Comparison of ENCODE assay signal across 15 cellular contexts in the genomic region with DNA sequence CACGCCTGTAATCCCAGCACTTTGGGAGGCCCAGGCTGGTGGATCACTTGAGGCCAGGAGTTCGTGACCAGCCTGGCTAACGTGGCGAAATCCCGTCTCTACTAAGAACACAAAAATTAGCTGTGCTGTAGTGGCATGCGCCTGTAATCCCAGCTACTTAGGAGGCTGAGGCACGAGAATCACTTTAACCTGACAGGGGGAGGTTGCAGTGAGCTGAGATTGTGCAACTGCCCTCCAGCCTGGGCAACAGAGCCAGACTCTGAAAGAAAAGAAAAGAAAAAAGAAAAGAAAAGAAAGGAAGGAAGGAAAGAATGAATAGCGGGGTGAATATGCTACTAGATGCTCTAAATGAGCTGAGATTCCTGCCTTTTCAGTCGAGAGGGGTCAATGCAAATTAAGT. TPM values are rescaled to one million over a fixed set of nuclear protein-coding genes. Genes with fewer than 3 reads are reported as not detected.
DNase-seq lines count a peak whose midpoint lies in the region; ATAC-seq, FAIRE-seq and TF ChIP-seq lines count a peak whose summit lies in the region.
"Had no signal": no experiment of that assay in that cellular context is flagged by ENCODE, and none has a peak within 500 bp of the region (broad histone marks: within the 10 kb centered on the region; RNA-seq: fewer than 3 reads in every experiment).

No MANE protein-coding gene starts in this region.

- H3K27ac Mint-ChIP-seq in activated naive CD4-positive, alpha-beta T cell treated with anti-CD3 and anti-CD28 coated beads, Interleukin-2, amount 50 U/mL, for 24 hours: peak overlapping the region; percentile 89
- H3K27ac Mint-ChIP-seq in activated CD8-positive, alpha-beta T cell treated with anti-CD3 and anti-CD28 coated beads for 36 hours: peak overlapping the region; percentile 97

- H3K4me1 Mint-ChIP-seq in activated naive CD4-positive, alpha-beta T cell treated with anti-CD3 and anti-CD28 coated beads, Interleukin-2, amount 50 U/mL, for 24 hours: peaks cover 65% of the 10 kb centered on the region
- peaks cover 75% of the 10 kb centered on the region for H3K4me1 Mint-ChIP-seq in activated CD8-positive, alpha-beta T cell treated with anti-CD3 and anti-CD28 coated beads for 36 hours (ENCODE audit: low read depth)

- no peak overlapping the region for H3K9ac ChIP-seq in iPS-20b (ENCODE audit: low read depth, low read length)

- H3K4me1 ChIP-seq in iPS-20b (ENCODE audit: insufficient read depth, low read length): peaks cover 11% of the 10 kb centered on the region; the same call in 1 of the 2 replicates
- H3K4me1 ChIP-seq: Caco-2 had no signal

- H3K27me3 Mint-ChIP-seq in activated naive CD4-positive, alpha-beta T cell treated with anti-CD3 and anti-CD28 coated beads, Interleukin-2, amount 50 U/mL, for 24 hours: no peaks in the 10 kb centered on the region
- no peaks in the 10 kb centered on the region for H3K27me3 Mint-ChIP-seq in activated CD8-positive, alpha-beta T cell treated with anti-CD3 and anti-CD28 coated beads for 36 hours

- TF ChIP-seq CTCF in activated CD8-positive, alpha-beta T cell treated with anti-CD3 and anti-CD28 coated beads for 36 hours (IDR thresholded peaks at IDR 0.05): no peak

- no peak for ATAC-seq in activated CD8-positive, alpha-beta T cell treated with anti-CD3 and anti-CD28 coated beads for 36 hours
- no peak for ATAC-seq in left ventricle myocardium superior
- ATAC-seq: left lung had no signal

- H3K9me3 ChIP-seq in iPS-20b (ENCODE audit: insufficient read depth, low read depth, low read length): peaks cover 7% of the 10 kb centered on the region; the same call in 1 of the 2 replicates
- H3K9me3 ChIP-seq: ascending aorta, Caco-2, left lung, ovary had no signal

- peak overlapping the region; percentile 55; the same call in 1 of the 2 replicates for H3K4me3 ChIP-seq in iPS-20b (ENCODE audit: low read length)
- H3K4me3 ChIP-seq: ascending aorta, left lung, ovary had no signal

- FAIRE-seq in RCC 7860 (lab: Jason Lieb, UNC): no peak

- H3K27me3 ChIP-seq in iPS-20b (ENCODE audit: insufficient read depth, low read length): peaks cover 100% of the 10 kb centered on the region
- H3K27me3 ChIP-seq: ovary had no signal

- no peak overlapping the region for H3K27ac ChIP-seq in iPS-20b (ENCODE audit: low read length)
- H3K27ac ChIP-seq: ascending aorta, left lung, ovary had no signal

- POLR2A ChIA-PET in activated CD8-positive, alpha-beta T cell treated with anti-CD3 and anti-CD28 coated beads for 36 hours (lab: Charles Lee): interaction anchor here (1.1 to 10.9 kb wide), 3 partner anchors 38 to 77 kb away, joined by 3 to 213 read pairs (median 3); no protein-coding TSS in a partner anchor

- no peaks in the 10 kb centered on the region for H3K36me3 ChIP-seq in iPS-20b (ENCODE audit: insufficient read depth, low read depth, low read length)
- H3K36me3 ChIP-seq: ascending aorta, ovary had no signal

- no peak for DNase-seq in activated naive CD4-positive, alpha-beta T cell treated with anti-CD3 and anti-CD28 coated beads, Interleukin-2, amount 50 U/mL, for 16 hours
- no peak for DNase-seq in activated CD8-positive, alpha-beta T cell treated with anti-CD3 and anti-CD28 coated beads for 36 hours
- DNase-seq in RCC 7860 (ENCODE audit: low spot score) (no peak), hypothalamus (lab: John Stamatoyannopoulos, UW) (no peak), left ventricle myocardium superior (no peak)
- DNase-seq: activated CD8-positive, alpha-beta memory T cell treated with anti-CD3 and anti-CD28 coated beads, Interleukin-2, amount 50 U/mL, for 48 hours; Caco-2; foreskin fibroblast; NCI-H1417 treated with DMSO at 0.1 percent for 48 hours; ovary; substantia nigra had no signal

- H3K9me3 Mint-ChIP-seq in activated naive CD4-positive, alpha-beta T cell treated with anti-CD3 and anti-CD28 coated beads, Interleukin-2, amount 50 U/mL, for 24 hours: no peaks in the 10 kb centered on the region
- no peaks in the 10 kb centered on the region for H3K9me3 Mint-ChIP-seq in activated CD8-positive, alpha-beta T cell treated with anti-CD3 and anti-CD28 coated beads for 36 hours

- intact Hi-C loops in activated CD8-positive, alpha-beta T cell treated with anti-CD3 and anti-CD28 coated beads for 36 hours (cut with micrococcal nuclease): no loop called here
- intact Hi-C loops in left ventricle myocardium superior (cut with micrococcal nuclease): no loop called here

- H3K36me3 Mint-ChIP-seq in activated naive CD4-positive, alpha-beta T cell treated with anti-CD3 and anti-CD28 coated beads, Interleukin-2, amount 50 U/mL, for 24 hours: peaks cover 42% of the 10 kb centered on the region
- H3K36me3 Mint-ChIP-seq in activated CD8-positive, alpha-beta T cell treated with anti-CD3 and anti-CD28 coated beads for 36 hours (ENCODE audit: low read depth): peaks cover 94% of the 10 kb centered on the region

- H3K4me3 Mint-ChIP-seq in activated naive CD4-positive, alpha-beta T cell treated with anti-CD3 and anti-CD28 coated beads, Interleukin-2, amount 50 U/mL, for 24 hours: peak overlapping the region; percentile 83
- peak overlapping the region; percentile 52 for H3K4me3 Mint-ChIP-seq in activated CD8-positive, alpha-beta T cell treated with anti-CD3 and anti-CD28 coated beads for 36 hours

- CTCF ChIA-PET in activated CD8-positive, alpha-beta T cell treated with anti-CD3 and anti-CD28 coated beads for 36 hours (lab: Charles Lee): interaction anchor here (1.0 to 1.6 kb wide), 2 partner anchors 95 to 169 kb away, joined by 4 read pairs; no protein-coding TSS in a partner anchor

RNA-seq across cellular contexts. Expression of a gene that starts 7.1 kb away (rescaled TPM):
- total RNA-seq in activated CD8-positive, alpha-beta T cell treated with anti-CD3 and anti-CD28 coated beads for 36 hours: 10 to 100 TPM; 54.3 to 55.3 TPM
- total RNA-seq in left ventricle myocardium superior: 0.30 TPM
- total RNA-seq: ascending aorta had no signal

Comparison
In these comparisons a context has a peak if more than half of its experiments do, and no peak if none do; other contexts are left out.
1. RNA of a gene that starts 7.1 kb away (total RNA-seq): 54.3 to 55.3 TPM in activated CD8-positive, alpha-beta T cell treated with anti-CD3 and anti-CD28 coated beads for 36 hours; 0.30 TPM in left ventricle myocardium superior (single experiment); every median in the first group is over 10 times any median in the second.